ENCODE assay signal across 1 cellular context in the genomic region with DNA sequence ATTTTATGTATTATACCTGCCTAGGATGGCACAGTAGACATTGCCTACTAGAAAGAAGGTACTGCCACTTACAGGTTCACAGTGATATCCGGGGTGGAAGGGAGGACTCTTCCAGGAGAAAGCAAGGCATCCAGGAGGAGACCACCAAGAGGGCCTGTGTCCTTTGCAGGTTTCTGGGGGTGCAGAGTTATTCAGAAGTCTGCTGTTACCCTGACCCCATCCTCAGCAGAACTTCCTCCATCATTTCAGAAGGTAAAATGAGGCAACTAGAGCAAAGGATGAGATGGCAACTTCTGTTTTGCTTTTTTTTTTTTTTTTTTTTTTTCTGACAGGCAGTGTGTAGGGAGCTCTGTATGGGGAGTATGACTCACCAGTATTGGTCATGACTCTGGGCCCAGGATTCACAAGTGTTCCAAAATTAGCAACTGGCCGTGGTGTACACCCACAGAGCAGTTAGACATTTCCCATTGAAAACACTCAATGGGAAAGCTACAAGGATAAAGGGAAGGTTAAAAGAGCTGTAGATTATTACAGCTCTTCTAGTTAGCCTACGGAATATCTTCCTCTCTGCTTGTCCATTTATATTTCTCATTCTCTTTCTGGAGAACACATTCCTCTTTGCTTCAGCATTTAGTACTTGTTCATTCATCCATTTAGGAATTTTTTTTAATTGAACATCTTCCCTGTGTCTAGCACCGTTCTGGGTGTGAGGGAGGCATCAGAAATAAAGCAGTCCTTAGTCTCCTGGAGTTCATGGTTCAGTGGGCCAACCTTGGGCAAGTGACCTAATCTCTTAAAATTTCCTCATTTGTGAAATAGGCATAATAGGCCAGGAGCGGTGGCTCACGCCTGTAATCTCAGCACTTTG.
TF ChIP-seq lines count a peak whose summit lies in the region.

No MANE protein-coding gene starts in this region.

TF ChIP-seq in SK-N-SH treated with all-trans-retinoic acid at 6 μM for 48 hours, 23 proteins besides CTCF, POLR2A, EP300 and RAD21 (continued from another document):
- TF ChIP-seq ISL1 (CRISPR knock-in tag; IDR thresholded peaks at IDR 0.05) (no peak), ZFP30 (CRISPR knock-in tag; IDR thresholded peaks at IDR 0.05) (no peak), ARNTL (CRISPR knock-in tag; IDR thresholded peaks at IDR 0.05; ENCODE audit: borderline replicate concordance, low read depth) (no peak)
- TF ChIP-seq, protein P1, sequence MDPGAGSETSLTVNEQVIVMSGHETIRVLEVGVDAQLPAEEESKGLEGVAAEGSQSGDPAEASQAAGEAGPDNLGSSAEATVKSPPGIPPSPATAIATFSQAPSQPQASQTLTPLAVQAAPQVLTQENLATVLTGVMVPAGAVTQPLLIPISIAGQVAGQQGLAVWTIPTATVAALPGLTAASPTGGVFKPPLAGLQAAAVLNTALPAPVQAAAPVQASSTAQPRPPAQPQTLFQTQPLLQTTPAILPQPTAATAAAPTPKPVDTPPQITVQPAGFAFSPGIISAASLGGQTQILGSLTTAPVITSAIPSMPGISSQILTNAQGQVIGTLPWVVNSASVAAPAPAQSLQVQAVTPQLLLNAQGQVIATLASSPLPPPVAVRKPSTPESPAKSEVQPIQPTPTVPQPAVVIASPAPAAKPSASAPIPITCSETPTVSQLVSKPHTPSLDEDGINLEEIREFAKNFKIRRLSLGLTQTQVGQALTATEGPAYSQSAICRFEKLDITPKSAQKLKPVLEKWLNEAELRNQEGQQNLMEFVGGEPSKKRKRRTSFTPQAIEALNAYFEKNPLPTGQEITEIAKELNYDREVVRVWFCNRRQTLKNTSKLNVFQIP (CRISPR knock-in tag; IDR thresholded peaks at IDR 0.05; ENCODE audit: borderline replicate concordance, low read depth), result no peak
TF ChIP-seq in SK-N-SH treated with all-trans-retinoic acid at 6 μM for 48 hours: peak in this region for 0.
